21 cellular contexts compared by ENCODE assay signal in genomic region chr1:230240446-230241076, GRCh38.
DNase-seq lines count a peak whose midpoint lies in the region; ATAC-seq and TF ChIP-seq lines count a peak whose summit lies in the region.
"Had no signal": no experiment of that assay in that cellular context is flagged by ENCODE, and none has a peak within 500 bp of the region (broad histone marks: within the 10 kb centered on the region; RNA-seq: fewer than 3 reads in every experiment).

No MANE protein-coding gene starts in this region.

- H3K36me3 ChIP-seq in left lung (peaks cover 0 to 67% of the 10 kb centered on the region in 2 donors), upper lobe of right lung (peaks cover 31% of the 10 kb centered on the region)

- H3K27ac Mint-ChIP-seq in activated CD4-positive, alpha-beta T cell treated with anti-CD3 and anti-CD28 coated beads for 36 hours: peak overlapping the region; percentile 45
- H3K27ac Mint-ChIP-seq: H9, WTC11 had no signal

- DNase-seq in activated CD4-positive, alpha-beta T cell treated with anti-CD3 and anti-CD28 coated beads for 36 hours: no peak
- no peak for DNase-seq in activated CD4-positive, alpha-beta T cell treated with anti-CD3 and anti-CD28 coated beads for 48 hours
- DNase-seq in ELR (ENCODE audit: low read depth) (peak; percentile 40), RKO (ENCODE audit: low spot score) (peak; percentile 21), fibroblast of mammary gland (ENCODE audit: low read depth) (peak; percentile 52), left lung (no peak), upper lobe of right lung (no peak), inferior parietal cortex (ENCODE audit: extremely low spot score) (no peak)
- DNase-seq: 8988T; CD4-positive, alpha-beta memory T cell; cerebellar nuclear complex; DMS 273 treated with DMSO at 0.1 percent for 48 hours; foreskin keratinocyte; H9; KG1; left ventricle myocardium superior; midbrain; NCI-H2171 treated with DMSO at 0.1 percent for 48 hours; posterior cingulate gyrus; T-helper 9 cell had no signal

- no peaks in the 10 kb centered on the region for H3K27me3 Mint-ChIP-seq in activated CD4-positive, alpha-beta T cell treated with anti-CD3 and anti-CD28 coated beads for 36 hours
- H3K27me3 Mint-ChIP-seq: CD4-positive, alpha-beta memory T cell had no signal

- CTCF ChIA-PET in activated CD4-positive, alpha-beta T cell treated with anti-CD3 and anti-CD28 coated beads for 36 hours (lab: Charles Lee): interaction anchor here (0.6 to 0.7 kb wide), 2 partner anchors 136 to 985 kb away, joined by 3 read pairs; no protein-coding TSS in a partner anchor

- H3K4me3 ChIP-seq in fibroblast of mammary gland (ENCODE audit: control insufficient read depth, low read depth, low read length) (no peak overlapping the region), left lung (no peak overlapping the region), upper lobe of right lung (no peak overlapping the region)

- POLR2A ChIA-PET in activated CD4-positive, alpha-beta T cell treated with anti-CD3 and anti-CD28 coated beads for 36 hours (lab: Charles Lee): no interaction called here

- no peak overlapping the region for H3K4me3 Mint-ChIP-seq in activated CD4-positive, alpha-beta T cell treated with anti-CD3 and anti-CD28 coated beads for 36 hours
- H3K4me3 Mint-ChIP-seq: H9, WTC11 had no signal

- peaks cover 61% of the 10 kb centered on the region for H3K36me3 Mint-ChIP-seq in activated CD4-positive, alpha-beta T cell treated with anti-CD3 and anti-CD28 coated beads for 36 hours (ENCODE audit: low read depth)

- TF ChIP-seq CTCF in fibroblast of mammary gland (conservative IDR thresholded peaks at IDR 0.05; ENCODE audit: control insufficient read depth, insufficient read depth, low read depth, low read length): no peak
- no peak for TF ChIP-seq CTCF in left lung (IDR thresholded peaks at IDR 0.05)
- no peak for TF ChIP-seq CTCF in upper lobe of right lung (IDR thresholded peaks at IDR 0.05)

- intact Hi-C loops in activated CD4-positive, alpha-beta T cell treated with anti-CD3 and anti-CD28 coated beads for 36 hours (cut with DNase I, micrococcal nuclease): loop anchor here (1.0 to 5.0 kb wide), 7 partner anchors 11 to 135 kb away; no protein-coding TSS in a partner anchor
- intact Hi-C loops in left lung (cut with DNase I): no loop called here
- intact Hi-C loops in upper lobe of right lung (cut with DNase I): no loop called here

- no peaks in the 10 kb centered on the region for H3K9me3 ChIP-seq in left lung
- H3K9me3 ChIP-seq in upper lobe of right lung: no peaks in the 10 kb centered on the region

- H3K27me3 ChIP-seq in left lung: no peaks in the 10 kb centered on the region
- no peaks in the 10 kb centered on the region for H3K27me3 ChIP-seq in upper lobe of right lung
- H3K27me3 ChIP-seq: foreskin keratinocyte had no signal

- no peaks in the 10 kb centered on the region for H3K4me1 ChIP-seq in left lung
- H3K4me1 ChIP-seq in upper lobe of right lung: no peaks in the 10 kb centered on the region
- H3K4me1 ChIP-seq: foreskin keratinocyte had no signal

- ATAC-seq in activated CD4-positive, alpha-beta T cell treated with anti-CD3 and anti-CD28 coated beads for 36 hours: peak; percentile 89
- no peak for ATAC-seq in left lung
- ATAC-seq in upper lobe of right lung: no peak
- ATAC-seq: foreskin keratinocyte, left ventricle myocardium superior, WTC11 had no signal

- peaks cover 7% of the 10 kb centered on the region for H3K9me3 Mint-ChIP-seq in activated CD4-positive, alpha-beta T cell treated with anti-CD3 and anti-CD28 coated beads for 36 hours (ENCODE audit: low read depth)

- peaks cover 31% of the 10 kb centered on the region for H3K4me1 Mint-ChIP-seq in activated CD4-positive, alpha-beta T cell treated with anti-CD3 and anti-CD28 coated beads for 36 hours

- H3K27ac ChIP-seq in left lung: no peak overlapping the region
- H3K27ac ChIP-seq in upper lobe of right lung: no peak overlapping the region
- H3K27ac ChIP-seq: foreskin keratinocyte had no signal

Comparison
In these comparisons a context has a peak if more than half of its experiments do, and no peak if none do; other contexts are left out.
1. DNase-seq: peak in ELR (single experiment), RKO (single experiment) and fibroblast of mammary gland (single experiment); none in activated CD4-positive, alpha-beta T cell treated with anti-CD3 and anti-CD28 coated beads for 36 hours (single experiment), activated CD4-positive, alpha-beta T cell treated with anti-CD3 and anti-CD28 coated beads for 48 hours (single experiment), left lung (0 of 2), upper lobe of right lung (single experiment) and inferior parietal cortex (single experiment).
2. intact Hi-C loops: an anchor here in activated CD4-positive, alpha-beta T cell treated with anti-CD3 and anti-CD28 coated beads for 36 hours (1.0 to 5.0 kb wide); none called in left lung and upper lobe of right lung.